ENCODE assay signal across 1 cellular context in genomic region chr16:29913514-29913913, GRCh38.
TF ChIP-seq lines count a peak whose summit lies in the region.

No MANE protein-coding gene starts in this region.

TF ChIP-seq in HepG2, 621 proteins besides CTCF, POLR2A, EP300 and RAD21:
- TF ChIP-seq AGO2 (optimal IDR thresholded peaks at IDR 0.05; ENCODE audit: low read depth, low read length) (peak; percentile 36), PHF20 (CRISPR knock-in tag; IDR thresholded peaks at IDR 0.05) (no peak)
